Comparison of ENCODE assay signal across 7 cellular contexts in genomic region chr20:5113615-5113986, GRCh38. TPM values are rescaled to one million over a fixed set of nuclear protein-coding genes. Genes with fewer than 3 reads are reported as not detected.
A peak's percentile ranks its signal among the peaks of the same experiment; 100 is the strongest.
DNase-seq lines count a peak whose midpoint lies in the region; ATAC-seq, FAIRE-seq and TF ChIP-seq lines count a peak whose summit lies in the region.

No MANE protein-coding gene starts in this region.

- 30 to 63% methylated on average over 1 to 3 of the region's 3 CpGs for WGBS in gastroesophageal sphincter (ENCODE audit: low coverage in 1 of 2), 2 donors
- 7 to 28% (median 8%) methylated on average over 3 of the region's 3 CpGs for WGBS in small intestine, 3 donors

- FAIRE-seq in small intestine (lab: Jason Lieb, UNC): no peak

- no peak for TF ChIP-seq EP300 in gastroesophageal sphincter (IDR thresholded peaks at IDR 0.05)

- H3K36me3 ChIP-seq in HAP-1 (replicated peaks): peaks cover 69% of the 10 kb centered on the region
- H3K36me3 ChIP-seq in WERI-Rb-1: peaks cover 76% of the 10 kb centered on the region
- H3K36me3 ChIP-seq in gastroesophageal sphincter: peaks cover 0 to 48% of the 10 kb centered on the region in 2 donors
- peaks cover 4 to 5% of the 10 kb centered on the region in 2 donors for H3K36me3 ChIP-seq in small intestine (ENCODE audit: control insufficient read depth in 2 of 2, insufficient read depth in 2 of 2, low read length in 2 of 2)

- H3K4me3 ChIP-seq in HAP-1 (peak overlapping the region; percentile 93), WERI-Rb-1 (ENCODE audit: low read depth, low read length) (peak overlapping the region; percentile 83), gastroesophageal sphincter (peak overlapping the region; percentile 61 to 82), small intestine (ENCODE audit: low read depth in 1 of 2, low read length in 2 of 2) (peak overlapping the region; percentile 45 to 57)

- no peaks in the 10 kb centered on the region for H3K9me3 ChIP-seq in HAP-1
- no peaks in the 10 kb centered on the region for H3K9me3 ChIP-seq in WERI-Rb-1 (ENCODE audit: severe bottlenecking)
- no peaks in the 10 kb centered on the region for H3K9me3 ChIP-seq in gastroesophageal sphincter
- H3K9me3 ChIP-seq in small intestine (ENCODE audit: control insufficient read depth, low read depth): no peaks in the 10 kb centered on the region

- TF ChIP-seq POLR2A in gastroesophageal sphincter (IDR thresholded peaks at IDR 0.05): no peak

- no peaks in the 10 kb centered on the region for H3K27me3 ChIP-seq in HAP-1 (ENCODE audit: low read depth)
- no peaks in the 10 kb centered on the region for H3K27me3 ChIP-seq in WERI-Rb-1 (ENCODE audit: insufficient read depth, low read depth, severe bottlenecking)
- H3K27me3 ChIP-seq in gastroesophageal sphincter: no peaks in the 10 kb centered on the region
- H3K27me3 ChIP-seq in small intestine (ENCODE audit: control insufficient read depth in 2 of 2, insufficient read depth in 2 of 2, low read length in 2 of 2): no peaks in the 10 kb centered on the region

- H3K4me1 ChIP-seq in HAP-1 (peaks cover 10% of the 10 kb centered on the region), gastroesophageal sphincter (peaks cover 2 to 33% (median 13%) of the 10 kb centered on the region in 3 donors), small intestine (ENCODE audit: control insufficient read depth in 2 of 2, insufficient read depth in 1 of 2, low read depth in 1 of 2, low read length in 1 of 2) (peaks cover 3 to 5% of the 10 kb centered on the region in 2 donors)

- TF ChIP-seq CTCF in WERI-Rb-1 (IDR thresholded peaks at IDR 0.05; ENCODE audit: low read depth, low read length): no peak
- TF ChIP-seq CTCF in gastroesophageal sphincter (IDR thresholded peaks at IDR 0.05): no peak

- ATAC-seq in gastroesophageal sphincter: no peak

- in situ Hi-C loops in HAP-1 (cut with MboI; ENCODE audit: low sequenced_read_pairs): no loop called here

- no peak for DNase-seq in HAP-1 (ENCODE audit: low spot score in 2 of 2)
- no peak for DNase-seq in WERI-Rb-1
- DNase-seq in small intestine: no peak
- no peak for DNase-seq in DMS79 treated with DMSO at 0.1 percent for 48 hours (lab: John Stamatoyannopoulos, UW)
- no peak for DNase-seq in NCI-H2081 treated with DMSO at 0.1 percent for 48 hours (lab: John Stamatoyannopoulos, UW)
- DNase-seq in NOMO-1 treated with DMSO at 0.1 percent for 48 hours (lab: John Stamatoyannopoulos, UW; ENCODE audit: unreplicated experiment): no peak

- H3K27ac ChIP-seq in WERI-Rb-1 (peak overlapping the region; percentile 84), gastroesophageal sphincter (peak overlapping the region; percentile 93 to 98 (median 97)), small intestine (ENCODE audit: low read depth in 1 of 2, low read length in 1 of 2) (peak overlapping the region; percentile 98 to 99)

RNA-seq across cellular contexts. Expression of gene TMEM230, which starts 0.7 kb away (rescaled TPM):
- 100 to 1,000 TPM in 2 of 4 donors, 10 to 100 TPM in 2; 72.6 to 108 (median 97.8) TPM for total RNA-seq in gastroesophageal sphincter
- polyA plus RNA-seq in small intestine: 10 to 100 TPM; 82.3 to 85.1 (median 83.2) TPM

RNA-seq across cellular contexts. Expression of gene PCNA, which starts 6.2 kb away (rescaled TPM):
- 10 to 100 TPM; 21.9 to 52.8 (median 39.2) TPM for total RNA-seq in gastroesophageal sphincter
- polyA plus RNA-seq in small intestine: 100 to 1,000 TPM in 1 of 3 donors, 10 to 100 TPM in 2; 57.6 to 144 (median 77.8) TPM

RNA-seq across cellular contexts. Expression of gene CDS2, which starts 13.2 kb away (rescaled TPM):
- total RNA-seq in gastroesophageal sphincter: 100 to 1,000 TPM in 1 of 4 donors, 10 to 100 TPM in 3; 59.8 to 102 (median 73.9) TPM
- 10 to 100 TPM in 1 of 3 donors, 1 to 10 TPM in 2; 2.9 to 13.1 (median 5.1) TPM for polyA plus RNA-seq in small intestine
